21 cellular contexts compared by ENCODE assay signal in the genomic region with DNA sequence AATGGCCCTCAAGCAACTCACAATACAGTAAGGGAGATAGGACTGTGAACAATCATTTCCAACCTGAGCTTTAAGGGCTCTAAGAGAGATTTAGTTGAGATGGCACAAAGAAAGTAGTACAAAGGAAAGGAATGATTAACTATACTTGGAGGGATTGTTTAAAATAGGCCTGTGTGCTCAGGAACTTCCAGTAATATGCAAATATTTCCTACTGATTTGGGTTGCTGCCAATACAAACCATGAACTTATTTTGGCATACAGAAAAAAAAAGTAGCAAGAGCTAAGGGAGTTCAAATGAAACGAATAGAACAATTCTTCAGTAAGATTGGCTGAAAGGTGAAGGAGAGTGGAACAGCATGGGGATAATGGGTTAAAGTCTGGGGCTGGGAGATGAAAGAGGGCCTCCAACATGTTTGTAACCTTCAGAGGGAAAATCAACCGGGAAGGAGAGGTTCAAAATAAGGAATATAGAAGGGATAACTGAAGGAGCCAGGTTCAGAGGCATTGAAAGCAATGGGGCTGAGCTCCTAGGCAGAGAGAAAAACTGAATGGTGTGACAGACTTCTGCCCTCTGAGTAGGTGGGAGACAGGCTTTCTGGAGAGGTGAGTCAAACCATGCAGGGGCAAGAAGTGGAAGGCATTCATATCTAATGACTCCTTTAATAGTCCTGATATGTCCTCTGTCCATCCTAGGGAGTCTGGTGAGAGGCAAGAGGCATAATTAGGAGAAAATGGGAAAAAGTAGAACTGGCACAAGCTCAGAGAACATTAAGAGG.
DNase-seq lines count a peak whose midpoint lies in the region; ATAC-seq, FAIRE-seq and TF ChIP-seq lines count a peak whose summit lies in the region.
"Had no signal": no experiment of that assay in that cellular context is flagged by ENCODE, and none has a peak within 500 bp of the region (broad histone marks: within the 10 kb centered on the region; RNA-seq: fewer than 3 reads in every experiment).

No MANE protein-coding gene starts in this region.

- H4K5ac ChIP-seq in H1 (ENCODE audit: insufficient read length, low read depth, low read length) = no peak overlapping the region

- peak; percentile 12 for DNase-seq in EH (ENCODE audit: low read depth)
- peak; percentile 24 for DNase-seq in OCI-M1 (lab: John Stamatoyannopoulos, UW)
- no peak for DNase-seq in H1 (ENCODE audit: low read depth in 1 of 2, low spot score in 2 of 2)
- peak; percentile 3 to 10 for DNase-seq in lung microvascular endothelial cell (ENCODE audit: low read depth in 2 of 2)
- no peak for DNase-seq in adrenal gland
- no peak for DNase-seq in stimulated activated CD4-positive, alpha-beta T cell treated with anti-CD3 and anti-CD28 coated beads, Interleukin-1b, Interleukin-23, amount 100 ng/mL, for 48 hours
- no peak for DNase-seq in DMS53 (lab: John Stamatoyannopoulos, UW)
- DNase-seq: activated CD4-positive, alpha-beta T cell treated with anti-CD3 and anti-CD28 coated beads, Interleukin-2, amount 50 U/mL, for 48 hours; activated naive CD4-positive, alpha-beta T cell treated with Interleukin-2 at 50 U/mL for 16 hours; Caco-2; immature natural killer cell; naive thymus-derived CD4-positive, alpha-beta T cell; NCI-H1436 treated with DMSO at 0.1 percent for 48 hours; posterior cingulate gyrus; stimulated activated CD4-positive, alpha-beta T cell treated with anti-CD3 and anti-CD28 coated beads, Interleukin-4, amount 100 ng/mL, for 1 hour; T-helper 1 cell; upper lobe of right lung had no signal

- no peak overlapping the region for H3K23ac ChIP-seq in H1 (ENCODE audit: insufficient read length)

- CTCF ChIA-PET in H1 (lab: Charles Lee; ENCODE audit: partially characterized antibody) = interaction anchor here (0.6 to 1.4 kb wide), 5 partner anchors 12 to 534 kb away, joined by 3 to 4 read pairs (median 3); partner anchors contain the start of gene DNAH7

- H2BK5ac ChIP-seq in H1 (ENCODE audit: low read depth, low read length) = no peak overlapping the region

- H3K4me2 ChIP-seq in H1 (ENCODE audit: insufficient read depth in 1 of 2, low read depth in 2 of 2, low read length in 2 of 2) = no peak overlapping the region

- no peak overlapping the region for H3K14ac ChIP-seq in H1 (ENCODE audit: insufficient read length)

- no peaks in the 10 kb centered on the region for H3K79me1 ChIP-seq in H1 (ENCODE audit: low read depth, low read length)

- H3K27ac ChIP-seq in H1 (ENCODE audit: low read depth, low read length) (no peak overlapping the region), adrenal gland (no peak overlapping the region)
- H3K27ac ChIP-seq: ascending aorta, upper lobe of right lung had no signal

- POLR2A ChIA-PET in H1 (lab: Charles Lee; ENCODE audit: partially characterized antibody) = no interaction called here

- no peak for TF ChIP-seq RAD21 in H1 (IDR thresholded peaks at IDR 0.05 in 1 of 2, conservative IDR thresholded peaks at IDR 0.05 in 1 of 2; ENCODE audit: low read depth in 2 of 2, low read length in 2 of 2)

- TF ChIP-seq CTCF in H1 (IDR thresholded peaks at IDR 0.05; ENCODE audit: control extremely low read depth in 1 of 3, insufficient read depth in 1 of 3, low read depth in 1 of 3, low read length in 3 of 3) (no peak), adrenal gland (IDR thresholded peaks at IDR 0.05) (no peak)

- no peak for TF ChIP-seq POLR2A in H1 (IDR thresholded peaks at IDR 0.05; ENCODE audit: control extremely low read depth in 1 of 2, low read depth in 2 of 2, low read length in 2 of 2)
- TF ChIP-seq POLR2A in adrenal gland (IDR thresholded peaks at IDR 0.05) = no peak

- no peak for FAIRE-seq in H1 (lab: Jason Lieb, UNC)
- FAIRE-seq: colon, G401.6 had no signal

- H3K4ac ChIP-seq in H1 (replicated peaks; ENCODE audit: insufficient read length, low read depth, low read length) = no peak overlapping the region

- no peak overlapping the region for H3K18ac ChIP-seq in H1 (ENCODE audit: extremely low read depth, low read length)

- H2BK15ac ChIP-seq in H1 (ENCODE audit: low read length) = no peak overlapping the region

- intact Hi-C loops in adrenal gland (cut with DNase I) = no loop called here

- H3K4me3 ChIP-seq in H1 (ENCODE audit: extremely low read depth in 1 of 4, insufficient read depth in 2 of 4, low read depth in 3 of 4, low read length in 4 of 4) = no peak overlapping the region
- H3K4me3 ChIP-seq in adrenal gland = no peak overlapping the region
- H3K4me3 ChIP-seq: ascending aorta, upper lobe of right lung had no signal

- H2BK120ac ChIP-seq in H1 (replicated peaks; ENCODE audit: low read depth, low read length) = no peak overlapping the region

- H3K23me2 ChIP-seq in H1 (ENCODE audit: low read depth, low read length) = no peaks in the 10 kb centered on the region; the same call in 1 of the 2 replicates

- ATAC-seq in GM18511 (IDR thresholded peaks at IDR 0.05; ENCODE audit: unreplicated experiment) = no peak
- ATAC-seq: naive thymus-derived CD4-positive, alpha-beta T cell; upper lobe of right lung had no signal

- no peaks in the 10 kb centered on the region for H3K79me2 ChIP-seq in H1 (ENCODE audit: control insufficient read depth in 1 of 2, insufficient read depth in 2 of 2, low read length in 2 of 2)

- no peaks in the 10 kb centered on the region for H4K20me1 ChIP-seq in H1 (replicated peaks in 1 of 2; ENCODE audit: control insufficient read depth in 1 of 2, insufficient read depth in 2 of 2, low read length in 2 of 2)

- H3K27me3 ChIP-seq in H1 (replicated peaks in 1 of 4; ENCODE audit: control insufficient read depth in 3 of 4, extremely low read depth in 1 of 4, insufficient read depth in 3 of 4, low read length in 3 of 4) = no peaks in the 10 kb centered on the region
- H3K27me3 ChIP-seq in adrenal gland = no peaks in the 10 kb centered on the region
- H3K27me3 ChIP-seq: ascending aorta, upper lobe of right lung had no signal

- no peak overlapping the region for H4K91ac ChIP-seq in H1 (replicated peaks; ENCODE audit: insufficient read length, low read length)

- no peak overlapping the region for H4K8ac ChIP-seq in H1 (ENCODE audit: extremely low read depth, insufficient read depth, low read length)

- H3K36me3 ChIP-seq in H1 (ENCODE audit: control insufficient read depth in 2 of 4, insufficient read depth in 4 of 4, low read length in 3 of 4) (no peaks in the 10 kb centered on the region), adrenal gland (replicated peaks in 1 of 2) (no peaks in the 10 kb centered on the region)
- H3K36me3 ChIP-seq: ascending aorta, upper lobe of right lung had no signal

- H3K9me3 ChIP-seq in H1 (ENCODE audit: insufficient read depth in 2 of 2, low read depth in 1 of 2, low read length in 1 of 2) (no peaks in the 10 kb centered on the region; a peak in 1 of 4 replicates), adrenal gland (replicated peaks in 1 of 3) (no peaks in the 10 kb centered on the region)
- H3K9me3 ChIP-seq: ascending aorta, Caco-2, upper lobe of right lung had no signal

- H3K56ac ChIP-seq in H1 (replicated peaks; ENCODE audit: insufficient read length, low read depth, low read length) = no peak overlapping the region

- H2BK20ac ChIP-seq in H1 (ENCODE audit: low read length) = no peak overlapping the region

- H3K9ac ChIP-seq in H1 (replicated peaks in 1 of 4; ENCODE audit: extremely low read depth in 1 of 4, low read depth in 3 of 4, low read length in 3 of 4) = no peak overlapping the region

- WGBS in H1 (ENCODE audit: extremely low coverage in 1 of 2, insufficient coverage in 1 of 2, insufficient read length in 1 of 2, insufficient replicate concordance in 2 of 2, low coverage in 1 of 2, low lambda C conversion rate in 2 of 2, missing lambda C conversion rate in 1 of 2), 2 experiments = 80% methylated on average over 2 of the region's 2 CpGs; no CpG with 5 or more reads in 1 of the 2 experiments
- 26 to 32% (median 28%) methylated on average over 2 of the region's 2 CpGs for WGBS in adrenal gland, 4 donors

- no peak for TF ChIP-seq EP300 in H1 (IDR thresholded peaks at IDR 0.05; ENCODE audit: borderline replicate concordance in 1 of 2, low read depth in 2 of 2, low read length in 2 of 2)

- 0 out of 7 replicates have a peak, but pooled peaks cover 0 to 2% (median 0%) of the 10 kb centered on the region in 4 experiments for H3K4me1 ChIP-seq in H1 (replicated peaks in 1 of 4; ENCODE audit: control insufficient read depth in 3 of 4, insufficient read depth in 4 of 4, low read length in 3 of 4)
- H3K4me1 ChIP-seq in adrenal gland (replicated peaks in 1 of 2) = no peaks in the 10 kb centered on the region
- H3K4me1 ChIP-seq: ascending aorta, Caco-2 had no signal

- peak overlapping the region; percentile 95; the same call in 1 of the 2 replicates for H2AFZ ChIP-seq in H1 (ENCODE audit: low read length)

- no peak overlapping the region for H2BK12ac ChIP-seq in H1 (ENCODE audit: low read depth, low read length)

- H2AK5ac ChIP-seq in H1 (ENCODE audit: low read depth, low read length) = no peak overlapping the region

TF ChIP-seq in H1, 55 proteins besides CTCF, POLR2A, EP300 and RAD21:
- TF ChIP-seq YY1 (IDR thresholded peaks at IDR 0.05; ENCODE audit: low read depth, low read length) (no peak), RFX5 (IDR thresholded peaks at IDR 0.05; ENCODE audit: borderline replicate concordance, low read depth, low read length) (no peak), EGR1 (IDR thresholded peaks at IDR 0.05; ENCODE audit: borderline replicate concordance, low read depth, low read length) (no peak), TAF7 (optimal IDR thresholded peaks at IDR 0.05; ENCODE audit: borderline replicate concordance, low read depth, low read length) (no peak), CHD1 (IDR thresholded peaks at IDR 0.05; ENCODE audit: low read depth, low read length) (no peak), KDM4A (IDR thresholded peaks at IDR 0.05; ENCODE audit: low read depth, low read length, severe bottlenecking) (no peak)

Comparison
In these comparisons a context has a peak if more than half of its experiments do, and no peak if none do; other contexts are left out.
1. DNase-seq: peak in EH (single experiment), OCI-M1 (single experiment) and lung microvascular endothelial cell (2 of 2); none in H1 (0 of 2), adrenal gland (0 of 7), stimulated activated CD4-positive, alpha-beta T cell treated with anti-CD3 and anti-CD28 coated beads, Interleukin-1b, Interleukin-23, amount 100 ng/mL, for 48 hours (single experiment) and DMS53 (single experiment).